ENCODE assay signal across 14 cellular contexts in genomic region chr18:3266062-3266608, GRCh38. TPM values are rescaled to one million over a fixed set of nuclear protein-coding genes. Genes with fewer than 3 reads are reported as not detected.
DNase-seq lines count a peak whose midpoint lies in the region; ATAC-seq, FAIRE-seq and TF ChIP-seq lines count a peak whose summit lies in the region.
"Had no signal": no experiment of that assay in that cellular context is flagged by ENCODE, and none has a peak within 500 bp of the region (broad histone marks: within the 10 kb centered on the region; RNA-seq: fewer than 3 reads in every experiment).

No MANE protein-coding gene starts in this region.

- no peak overlapping the region for H3K27ac ChIP-seq in astrocyte (ENCODE audit: low read depth, low read length)
- H3K27ac ChIP-seq: colonic mucosa, neural progenitor cell had no signal

- H3K4me1 ChIP-seq in astrocyte (ENCODE audit: insufficient read depth, low read length) = peaks cover 47% of the 10 kb centered on the region

- no peaks in the 10 kb centered on the region for H3K9me3 Mint-ChIP-seq in stimulated activated naive CD8-positive, alpha-beta T cell treated with anti-CD3 and anti-CD28 coated beads, Interleukin-15, Interleukin-2, amounts not matched to agents 100 ng/mL and 50 ng/mL, for 24 hours
- H3K9me3 Mint-ChIP-seq in astrocyte (ENCODE audit: unreplicated experiment) = no peaks in the 10 kb centered on the region
- H3K9me3 Mint-ChIP-seq: neural progenitor cell had no signal

- H3K36me3 Mint-ChIP-seq in stimulated activated naive CD8-positive, alpha-beta T cell treated with anti-CD3 and anti-CD28 coated beads, Interleukin-15, Interleukin-2, amounts not matched to agents 100 ng/mL and 50 ng/mL, for 24 hours (ENCODE audit: low read depth) = peaks cover 17% of the 10 kb centered on the region
- peaks cover 1% of the 10 kb centered on the region for H3K36me3 Mint-ChIP-seq in astrocyte (ENCODE audit: low read depth, unreplicated experiment)
- H3K36me3 Mint-ChIP-seq: neural progenitor cell had no signal

- no peak for FAIRE-seq in astrocyte (lab: Jason Lieb, UNC)

- TF ChIP-seq CTCF in astrocyte (IDR thresholded peaks at IDR 0.05; ENCODE audit: insufficient read depth, low read depth, low read length) = no peak

- H3K4me3 ChIP-seq in astrocyte (ENCODE audit: insufficient read depth, low read depth, low read length) = no peak overlapping the region
- H3K4me3 ChIP-seq: colonic mucosa, neural progenitor cell had no signal

- peaks cover 83% of the 10 kb centered on the region for H3K4me1 Mint-ChIP-seq in stimulated activated naive CD8-positive, alpha-beta T cell treated with anti-CD3 and anti-CD28 coated beads, Interleukin-15, Interleukin-2, amounts not matched to agents 100 ng/mL and 50 ng/mL, for 24 hours (ENCODE audit: low read depth)
- peaks cover 54% of the 10 kb centered on the region for H3K4me1 Mint-ChIP-seq in astrocyte (ENCODE audit: low read depth, unreplicated experiment)

- ATAC-seq in stimulated activated naive CD8-positive, alpha-beta T cell treated with anti-CD3 and anti-CD28 coated beads, Interleukin-15, Interleukin-2, amounts not matched to agents 100 U/mL and 50 U/mL, for 24 hours = no peak
- ATAC-seq in left lobe of liver (peak; percentile 8), GM21360 (IDR thresholded peaks at IDR 0.05; ENCODE audit: unreplicated experiment) (no peak), HG02870 (IDR thresholded peaks at IDR 0.05; ENCODE audit: unreplicated experiment) (no peak)

- H3K36me3 ChIP-seq in astrocyte (ENCODE audit: insufficient read depth, low read length) = no peaks in the 10 kb centered on the region
- H3K36me3 ChIP-seq: colonic mucosa, neural progenitor cell had no signal

- H2AFZ ChIP-seq in astrocyte (ENCODE audit: low read depth, low read length) = no peak overlapping the region
- H2AFZ ChIP-seq: neural progenitor cell had no signal

- peak overlapping the region; percentile 30 for H3K4me2 ChIP-seq in astrocyte (ENCODE audit: low read length)
- H3K4me2 ChIP-seq: neural progenitor cell had no signal

- H3K27me3 Mint-ChIP-seq in stimulated activated naive CD8-positive, alpha-beta T cell treated with anti-CD3 and anti-CD28 coated beads, Interleukin-15, Interleukin-2, amounts not matched to agents 100 ng/mL and 50 ng/mL, for 24 hours = no peaks in the 10 kb centered on the region
- H3K27me3 Mint-ChIP-seq in astrocyte (ENCODE audit: low read depth, unreplicated experiment) = no peaks in the 10 kb centered on the region

- H3K9ac ChIP-seq in astrocyte (ENCODE audit: low read length) = no peak overlapping the region
- H3K9ac ChIP-seq: neural progenitor cell had no signal

- H3K4me3 Mint-ChIP-seq in stimulated activated naive CD8-positive, alpha-beta T cell treated with anti-CD3 and anti-CD28 coated beads, Interleukin-15, Interleukin-2, amounts not matched to agents 100 ng/mL and 50 ng/mL, for 24 hours = peak overlapping the region; percentile 24
- peak overlapping the region; percentile 41 for H3K4me3 Mint-ChIP-seq in astrocyte (ENCODE audit: unreplicated experiment)
- H3K4me3 Mint-ChIP-seq: neural progenitor cell had no signal

- H3K9me3 ChIP-seq in astrocyte (ENCODE audit: insufficient read depth, low read depth, low read length) = no peaks in the 10 kb centered on the region
- H3K9me3 ChIP-seq: colonic mucosa had no signal

- DNase-seq in stimulated activated naive CD8-positive, alpha-beta T cell treated with anti-CD3 and anti-CD28 coated beads, Interleukin-15, Interleukin-2, amounts not matched to agents 100 U/mL and 50 U/mL, for 24 hours = no peak
- DNase-seq in astrocyte (ENCODE audit: low read depth) (no peak), left lobe of liver (ENCODE audit: low spot score) (no peak), MV-4-11 (lab: John Stamatoyannopoulos, UW) (no peak), foreskin melanocyte (no peak)
- DNase-seq: activated naive CD4-positive, alpha-beta T cell treated with anti-CD3 and anti-CD28 coated beads, Interleukin-2, amount 50 U/mL, for 16 hours; colonic mucosa; GDM1; NCI-H1417; NCI-H774 had no signal

- H3K27ac Mint-ChIP-seq in stimulated activated naive CD8-positive, alpha-beta T cell treated with anti-CD3 and anti-CD28 coated beads, Interleukin-15, Interleukin-2, amounts not matched to agents 100 ng/mL and 50 ng/mL, for 24 hours = peak overlapping the region; percentile 60
- peak overlapping the region; percentile 75 for H3K27ac Mint-ChIP-seq in astrocyte (ENCODE audit: unreplicated experiment)
- H3K27ac Mint-ChIP-seq: neural progenitor cell had no signal

- peaks cover 97% of the 10 kb centered on the region for H3K79me2 ChIP-seq in astrocyte (ENCODE audit: insufficient read depth, low read length)

- no peaks in the 10 kb centered on the region for H3K27me3 ChIP-seq in astrocyte (ENCODE audit: insufficient read depth, low read length)
- H3K27me3 ChIP-seq: colonic mucosa, neural progenitor cell had no signal

- peaks cover 86% of the 10 kb centered on the region for H4K20me1 ChIP-seq in astrocyte (ENCODE audit: insufficient read depth, low read length)

RNA-seq across cellular contexts. Expression of gene MYL12B, which starts 4.2 kb away (rescaled TPM):
- total RNA-seq in astrocyte = 374 and 433 TPM in 2 replicates
- 90.4 TPM for total RNA-seq in left lobe of liver

RNA-seq across cellular contexts. Expression of gene MYL12A, which starts 18.5 kb away (rescaled TPM):
- total RNA-seq in astrocyte (659 and 682 TPM in 2 replicates), left lobe of liver (85.5 TPM)

RNA-seq across cellular contexts. Expression of gene MYOM1, which starts 46.4 kb away (rescaled TPM):
- total RNA-seq in astrocyte = 0.57 and 0.94 TPM in 2 replicates
- total RNA-seq in left lobe of liver = 4.9 TPM
